ENCODE assay signal across 16 cellular contexts in genomic region chr5:105898183-105898582, GRCh38.
"Had no signal": no experiment of that assay in that cellular context is flagged by ENCODE, and none has a peak within 500 bp of the region (broad histone marks: within the 10 kb centered on the region; RNA-seq: fewer than 3 reads in every experiment).

No MANE protein-coding gene starts in this region.

- H3K4me3 ChIP-seq: colonic mucosa, heart left ventricle, mucosa of descending colon, neural progenitor cell, sigmoid colon, skin epidermis had no signal

- H3K27me3 ChIP-seq: colonic mucosa, heart left ventricle, neural progenitor cell, sigmoid colon had no signal

- DNase-seq: colonic mucosa; dermis blood vessel endothelial cell; foreskin melanocyte; heart left ventricle; hypothalamus; kidney glomerular epithelial cell; mammary epithelial cell; mucosa of descending colon; naive thymus-derived CD8-positive, alpha-beta T cell; posterior cingulate gyrus; sigmoid colon; stimulated activated naive CD4-positive, alpha-beta T cell treated with Interleukin-2 at 50 U/mL for 16 hours; trophoblast cell had no signal

- ATAC-seq: heart left ventricle; left lobe of liver; mucosa of descending colon; naive thymus-derived CD8-positive, alpha-beta T cell had no signal

- H3K9ac ChIP-seq: neural progenitor cell had no signal

- H3K4me1 ChIP-seq: colonic mucosa, heart left ventricle, sigmoid colon had no signal

- H3K36me3 ChIP-seq: colonic mucosa, heart left ventricle, neural progenitor cell, sigmoid colon had no signal

- H3K27ac ChIP-seq: colonic mucosa, heart left ventricle, neural progenitor cell, sigmoid colon, skin epidermis had no signal

- H2AFZ ChIP-seq: neural progenitor cell had no signal

- H3K9me3 ChIP-seq: colonic mucosa, heart left ventricle, mucosa of descending colon, sigmoid colon had no signal
